Comparison of ENCODE assay signal across 11 cellular contexts in the genomic region with DNA sequence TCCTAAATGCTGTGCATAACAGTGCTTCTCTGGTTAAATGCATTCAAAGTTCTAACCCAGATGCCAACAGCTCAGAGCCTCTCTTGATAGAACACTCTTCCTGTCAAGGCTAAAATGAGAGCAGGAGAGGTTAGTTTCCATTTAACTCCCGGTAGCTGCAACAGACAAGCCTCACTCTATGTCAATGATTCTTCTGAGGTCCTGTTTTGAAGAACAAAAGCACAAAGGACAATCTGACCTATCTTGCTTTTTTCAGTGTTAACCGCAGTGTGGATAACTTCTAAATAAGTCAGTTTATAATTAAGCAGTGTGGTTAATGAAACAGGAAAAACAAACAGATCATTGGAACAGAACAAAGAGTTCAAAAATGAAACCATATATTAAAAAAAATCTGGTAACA.
DNase-seq lines count a peak whose midpoint lies in the region; ATAC-seq, FAIRE-seq and TF ChIP-seq lines count a peak whose summit lies in the region.
"Had no signal": no experiment of that assay in that cellular context is flagged by ENCODE, and none has a peak within 500 bp of the region (broad histone marks: within the 10 kb centered on the region; RNA-seq: fewer than 3 reads in every experiment).

No MANE protein-coding gene starts in this region.

- no peaks in the 10 kb centered on the region for H3K36me3 ChIP-seq in MM.1S (replicated peaks; ENCODE audit: insufficient read depth, low read length)

- H3K9me3 ChIP-seq in A549 (no peaks in the 10 kb centered on the region), MM.1S (replicated peaks; ENCODE audit: insufficient read depth, low read length) (no peaks in the 10 kb centered on the region)

- no peak for TF ChIP-seq RAD21 in A549 (conservative IDR thresholded peaks at IDR 0.05 in 1 of 2, IDR thresholded peaks at IDR 0.05 in 1 of 2)

- POLR2A ChIA-PET in A549 (lab: Yijun Ruan, JAX) = no interaction called here

- H4K20me1 ChIP-seq in MM.1S (ENCODE audit: insufficient read depth, low read length) = no peaks in the 10 kb centered on the region

- TF ChIP-seq CTCF in A549 (IDR thresholded peaks at IDR 0.05) = no peak
- TF ChIP-seq CTCF in GM12865 (IDR thresholded peaks at IDR 0.05; ENCODE audit: insufficient read depth, low read depth, low read length, missing control alignments) = no peak
- TF ChIP-seq CTCF in MM.1S (IDR thresholded peaks at IDR 0.05; ENCODE audit: low read length) = no peak
- TF ChIP-seq CTCF in GM13977 (IDR thresholded peaks at IDR 0.05; ENCODE audit: extremely low read depth, insufficient read depth, missing control alignments) = no peak

- H3K79me2 ChIP-seq in MM.1S (ENCODE audit: low read length) = 0 out of 2 replicates have a peak, but pooled peaks cover 14% of the 10 kb centered on the region

- H3K4me2 ChIP-seq in A549 (peak overlapping the region; percentile 45; the same call in 2 of the 3 replicates), MM.1S (ENCODE audit: low read depth, low read length) (peak overlapping the region; percentile 59)

- in situ Hi-C loops in GM13977 (cut with MboI; ENCODE audit: low pct_unique_long_range_greater_than_20kb, low sequenced_read_pairs, unreplicated experiment) = no loop called here

- no peak for FAIRE-seq in A549 (lab: Jason Lieb, UNC)
- peak; percentile 58 for FAIRE-seq in endometrium (lab: Jason Lieb, UNC)

- DNase-seq in A549 (ENCODE audit: low read depth in 1 of 2, low spot score in 1 of 2) (no peak), GM12865 (ENCODE audit: low read depth) (peak; percentile 60), MM.1S (peak; percentile 96), GM13977 (ENCODE audit: low spot score) (no peak), HUDEP-2 (lab: John Stamatoyannopoulos, UW; ENCODE audit: unreplicated experiment in 76 of 76) (no peak), AG08395 (ENCODE audit: low spot score) (no peak)
- DNase-seq: Calu3, head of caudate nucleus, SHP77 treated with DMSO at 0.1 percent for 48 hours had no signal

- H3K4me3 ChIP-seq in A549 = no peak overlapping the region
- no peak overlapping the region; the same call in 1 of the 2 replicates for H3K4me3 ChIP-seq in GM12865 (ENCODE audit: low read depth, low read length)
- H3K4me3 ChIP-seq in MM.1S (ENCODE audit: low read length) = no peak overlapping the region

- H2AFZ ChIP-seq in MM.1S (ENCODE audit: low read length) = no peak overlapping the region

- H3K4me1 ChIP-seq in A549 = peaks cover 19% of the 10 kb centered on the region; the same call in 1 of the 3 replicates
- H3K4me1 ChIP-seq in MM.1S (ENCODE audit: low read length) = peaks cover 80% of the 10 kb centered on the region

- CTCF ChIA-PET in A549 (lab: Yijun Ruan, JAX) = interaction anchor here (1.8 kb wide), 1 partner anchor 18 kb away, joined by 4 read pairs; no protein-coding TSS in a partner anchor

- H3K9ac ChIP-seq in MM.1S (ENCODE audit: low read length) = peak overlapping the region; percentile 66

- ATAC-seq in A549 (no peak), HG03521 (IDR thresholded peaks at IDR 0.05; ENCODE audit: unreplicated experiment) (no peak)

- H3K27me3 ChIP-seq in MM.1S (replicated peaks; ENCODE audit: insufficient read depth, low read length) = no peaks in the 10 kb centered on the region

- no peak for TF ChIP-seq POLR2A in A549 (IDR thresholded peaks at IDR 0.05; ENCODE audit: low read length)

- peaks cover 88% of the 10 kb centered on the region for H3F3A ChIP-seq in MM.1S (ENCODE audit: insufficient read depth, low read length)

- H3K27ac ChIP-seq in A549 (0 out of 6 replicates have a peak overlapping the region, but pooled peaks of 1 of the 2 experiments have one; percentile 38), MM.1S (ENCODE audit: low read length) (peak overlapping the region; percentile 96)

- no peaks in the 10 kb centered on the region for H3K9me2 ChIP-seq in MM.1S (replicated peaks; ENCODE audit: insufficient read depth, low read length)

- no peak for TF ChIP-seq EP300 in A549 (IDR thresholded peaks at IDR 0.05)

- 51% methylated on average over 2 of the region's 2 CpGs for WGBS in A549 (ENCODE audit: missing lambda C conversion rate)

TF ChIP-seq in A549, 52 proteins besides CTCF, POLR2A, EP300 and RAD21:
- no peak for TF ChIP-seq MAFK (IDR thresholded peaks at IDR 0.05; ENCODE audit: partially characterized antibody)
- TF ChIP-seq CBX2 (IDR thresholded peaks at IDR 0.05; ENCODE audit: borderline replicate concordance, low read depth) = no peak
- no peak for TF ChIP-seq GATA3 (IDR thresholded peaks at IDR 0.05; ENCODE audit: borderline replicate concordance)
- no peak for TF ChIP-seq ELK1 (IDR thresholded peaks at IDR 0.05; ENCODE audit: low read depth, low read length)
- TF ChIP-seq HOXB5 (CRISPR knock-in tag; IDR thresholded peaks at IDR 0.05) = no peak
- TF ChIP-seq HOXA7 (CRISPR knock-in tag; IDR thresholded peaks at IDR 0.05) = no peak
- no peak for TF ChIP-seq CBX8 (IDR thresholded peaks at IDR 0.05)

Comparison
In these comparisons a context has a peak if more than half of its experiments do, and no peak if none do; other contexts are left out.
1. DNase-seq: peak in GM12865 (single experiment) and MM.1S (single experiment); none in A549 (0 of 2), GM13977 (single experiment), HUDEP-2 (0 of 76) and AG08395 (single experiment).